Comparison of ENCODE assay signal across 9 cellular contexts in the genomic region with DNA sequence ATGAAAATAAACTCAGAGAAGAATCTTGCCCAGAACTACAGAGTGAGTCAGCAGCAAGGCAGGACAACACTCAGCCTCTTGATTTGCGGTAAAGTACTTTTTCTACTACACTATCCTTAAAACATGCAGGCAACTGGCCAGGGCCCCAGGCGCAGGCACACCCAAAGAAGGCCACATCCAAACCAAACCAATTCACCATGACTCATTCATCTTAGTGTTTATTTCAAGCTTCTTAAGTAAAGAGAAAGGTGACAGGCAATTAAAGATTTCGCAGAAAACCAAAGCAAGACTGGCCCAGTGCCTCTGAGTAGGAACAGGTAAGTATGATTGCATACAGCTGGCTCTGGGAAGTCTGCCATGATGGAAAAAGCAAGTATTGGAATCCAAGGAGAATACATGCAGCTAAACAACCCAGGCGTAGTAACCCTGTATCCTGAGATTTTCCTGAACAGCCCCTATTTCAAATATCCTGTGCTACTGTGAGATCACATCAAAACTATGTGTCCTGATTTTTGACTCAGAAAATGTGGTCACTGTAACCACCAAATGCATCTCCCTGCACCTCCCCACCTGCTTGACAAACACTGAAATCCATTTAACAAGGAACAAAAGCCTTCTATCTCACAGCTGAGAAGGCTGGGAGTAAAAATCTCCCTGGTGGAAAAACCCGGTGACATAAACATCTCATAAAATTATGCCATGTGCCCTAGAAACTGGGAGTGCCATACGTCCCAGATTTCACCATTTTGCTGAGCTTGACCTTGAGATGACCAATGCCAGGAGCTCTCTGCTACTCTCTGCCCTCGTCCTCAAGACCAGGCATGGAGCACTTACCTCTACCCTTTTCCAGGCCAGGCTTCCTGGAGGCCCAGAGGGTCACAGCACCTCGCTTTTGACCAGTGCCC. TPM values are rescaled to one million over a fixed set of nuclear protein-coding genes. Genes with fewer than 3 reads are reported as not detected.
DNase-seq lines count a peak whose midpoint lies in the region; FAIRE-seq and TF ChIP-seq lines count a peak whose summit lies in the region.
"Had no signal": no experiment of that assay in that cellular context is flagged by ENCODE, and none has a peak within 500 bp of the region (broad histone marks: within the 10 kb centered on the region; RNA-seq: fewer than 3 reads in every experiment).

No MANE protein-coding gene starts in this region.

- POLR2A ChIA-PET in H1 (lab: Charles Lee; ENCODE audit: partially characterized antibody) = no interaction called here

- no peak overlapping the region for H3K56ac ChIP-seq in H1 (replicated peaks; ENCODE audit: insufficient read length, low read depth, low read length)

- H3K79me2 ChIP-seq in H1 (ENCODE audit: control insufficient read depth in 1 of 2, insufficient read depth in 2 of 2, low read length in 2 of 2) = no peaks in the 10 kb centered on the region

- peak; percentile 92 for DNase-seq in ACHN
- DNase-seq in MG63 = peak; percentile 99
- no peak for DNase-seq in H1 (ENCODE audit: low read depth in 1 of 2, low spot score in 2 of 2)
- no peak for DNase-seq in cortex of kidney (lab: John Stamatoyannopoulos, UW)
- no peak for DNase-seq in NCI-H524 treated with DMSO at 0.1 percent for 48 hours (lab: John Stamatoyannopoulos, UW)
- no peak for DNase-seq in BE2C
- DNase-seq in activated CD8-positive, alpha-beta memory T cell treated with anti-CD3 and anti-CD28 coated beads for 24 hours = no peak

- H4K8ac ChIP-seq in H1 (ENCODE audit: extremely low read depth, insufficient read depth, low read length) = 0 out of 2 replicates have a peak overlapping the region, but pooled peaks have one; percentile 74

- H3K9ac ChIP-seq in H1 (replicated peaks in 1 of 4; ENCODE audit: extremely low read depth in 1 of 4, low read depth in 3 of 4, low read length in 3 of 4) (no peak overlapping the region), mucosa of rectum (ENCODE audit: low read depth in 1 of 2, low read length in 2 of 2) (peak overlapping the region; percentile 26 to 60)

- no peaks in the 10 kb centered on the region for H3K36me3 ChIP-seq in MG63
- H3K36me3 ChIP-seq in H1 (ENCODE audit: control insufficient read depth in 2 of 4, insufficient read depth in 4 of 4, low read length in 3 of 4) = no peaks in the 10 kb centered on the region
- no peaks in the 10 kb centered on the region for H3K36me3 ChIP-seq in mucosa of rectum (ENCODE audit: control insufficient read depth in 2 of 2, insufficient read depth in 2 of 2, low read length in 2 of 2)
- no peaks in the 10 kb centered on the region for H3K36me3 ChIP-seq in BE2C

- CTCF ChIA-PET in H1 (lab: Charles Lee; ENCODE audit: partially characterized antibody) = interaction anchor here (1.4 to 2.4 kb wide), 3 partner anchors 8 to 241 kb away, joined by 3 to 23 read pairs (median 5); a partner anchor contains a TSS

- no peak for FAIRE-seq in H1 (lab: Jason Lieb, UNC)

- no peaks in the 10 kb centered on the region for H4K20me1 ChIP-seq in H1 (replicated peaks in 1 of 2; ENCODE audit: control insufficient read depth in 1 of 2, insufficient read depth in 2 of 2, low read length in 2 of 2)

- H3K4me1 ChIP-seq in H1 (replicated peaks in 1 of 4; ENCODE audit: control insufficient read depth in 3 of 4, insufficient read depth in 4 of 4, low read length in 3 of 4) = no peaks in the 10 kb centered on the region
- H3K4me1 ChIP-seq in mucosa of rectum (ENCODE audit: control insufficient read depth in 2 of 2, insufficient read depth in 2 of 2, low read length in 2 of 2) = peaks cover 25 to 67% of the 10 kb centered on the region in 2 donors
- no peaks in the 10 kb centered on the region for H3K4me1 ChIP-seq in BE2C

- H2AK5ac ChIP-seq in H1 (ENCODE audit: low read depth, low read length) = no peak overlapping the region

- H3K18ac ChIP-seq in H1 (ENCODE audit: extremely low read depth, low read length) = no peak overlapping the region

- H3K9me3 ChIP-seq in MG63 (no peaks in the 10 kb centered on the region), H1 (ENCODE audit: insufficient read depth in 2 of 2, low read depth in 1 of 2, low read length in 1 of 2) (no peaks in the 10 kb centered on the region), mucosa of rectum (ENCODE audit: control insufficient read depth in 2 of 2, low read length in 2 of 2) (no peaks in the 10 kb centered on the region), BE2C (no peaks in the 10 kb centered on the region)

- in situ Hi-C loops in ACHN (cut with HindIII; ENCODE audit: low pct_ligation_motif_present, low pct_unique_long_range_greater_than_20kb, low sequenced_read_pairs) = no loop called here

- no peak overlapping the region for H2BK120ac ChIP-seq in H1 (replicated peaks; ENCODE audit: low read depth, low read length)

- no peak overlapping the region for H2BK5ac ChIP-seq in H1 (ENCODE audit: low read depth, low read length)

- TF ChIP-seq CTCF in H1 (IDR thresholded peaks at IDR 0.05; ENCODE audit: control extremely low read depth in 1 of 3, insufficient read depth in 1 of 3, low read depth in 1 of 3, low read length in 3 of 3) = no peak
- TF ChIP-seq CTCF in BE2C (IDR thresholded peaks at IDR 0.05; ENCODE audit: low read depth, low read length) = no peak

- no peaks in the 10 kb centered on the region for H3K27me3 ChIP-seq in MG63
- no peaks in the 10 kb centered on the region for H3K27me3 ChIP-seq in H1 (replicated peaks in 1 of 4; ENCODE audit: control insufficient read depth in 3 of 4, extremely low read depth in 1 of 4, insufficient read depth in 3 of 4, low read length in 3 of 4)
- H3K27me3 ChIP-seq in mucosa of rectum (ENCODE audit: control insufficient read depth in 2 of 2, insufficient read depth in 2 of 2, low read length in 2 of 2) = no peaks in the 10 kb centered on the region
- peaks cover 17% of the 10 kb centered on the region for H3K27me3 ChIP-seq in BE2C

- H3K27ac ChIP-seq in H1 (ENCODE audit: low read depth, low read length) (no peak overlapping the region), mucosa of rectum (ENCODE audit: low read depth in 2 of 2, low read length in 2 of 2) (peak overlapping the region; percentile 92 to 98)

- peak overlapping the region; percentile 55; the same call in 1 of the 2 replicates for H2BK12ac ChIP-seq in H1 (ENCODE audit: low read depth, low read length)

- no peak overlapping the region for H2BK20ac ChIP-seq in H1 (ENCODE audit: low read length)

- H2AFZ ChIP-seq in H1 (ENCODE audit: low read length) = no peak overlapping the region

- TF ChIP-seq RAD21 in H1 (IDR thresholded peaks at IDR 0.05 in 1 of 2, conservative IDR thresholded peaks at IDR 0.05 in 1 of 2; ENCODE audit: low read depth in 2 of 2, low read length in 2 of 2) = no peak

- no peak overlapping the region for H3K14ac ChIP-seq in H1 (ENCODE audit: insufficient read length)

- WGBS in H1 (ENCODE audit: extremely low coverage in 1 of 2, insufficient coverage in 1 of 2, insufficient read length in 1 of 2, insufficient replicate concordance in 2 of 2, low coverage in 1 of 2, low lambda C conversion rate in 2 of 2, missing lambda C conversion rate in 1 of 2), 2 experiments = 81% methylated on average over 8 of the region's 8 CpGs; no CpG with 5 or more reads in 1 of the 2 experiments

- H3K79me1 ChIP-seq in H1 (ENCODE audit: low read depth, low read length) = no peaks in the 10 kb centered on the region

- no peak overlapping the region for H4K5ac ChIP-seq in H1 (ENCODE audit: insufficient read length, low read depth, low read length)

- H3K4ac ChIP-seq in H1 (replicated peaks; ENCODE audit: insufficient read length, low read depth, low read length) = no peak overlapping the region

- no peak for TF ChIP-seq POLR2A in H1 (IDR thresholded peaks at IDR 0.05; ENCODE audit: control extremely low read depth in 1 of 2, low read depth in 2 of 2, low read length in 2 of 2)

- H3K4me2 ChIP-seq in H1 (ENCODE audit: insufficient read depth in 1 of 2, low read depth in 2 of 2, low read length in 2 of 2) = no peak overlapping the region

- H4K91ac ChIP-seq in H1 (replicated peaks; ENCODE audit: insufficient read length, low read length) = no peak overlapping the region

- H3K4me3 ChIP-seq in MG63 = no peak overlapping the region
- no peak overlapping the region for H3K4me3 ChIP-seq in H1 (ENCODE audit: extremely low read depth in 1 of 4, insufficient read depth in 2 of 4, low read depth in 3 of 4, low read length in 4 of 4)
- H3K4me3 ChIP-seq in mucosa of rectum (ENCODE audit: low read length in 2 of 2) = no peak overlapping the region
- no peak overlapping the region for H3K4me3 ChIP-seq in BE2C (ENCODE audit: low read depth, low read length)

- H3K23ac ChIP-seq in H1 (ENCODE audit: insufficient read length) = no peak overlapping the region

- no peaks in the 10 kb centered on the region; the same call in 1 of the 2 replicates for H3K23me2 ChIP-seq in H1 (ENCODE audit: low read depth, low read length)

- no peak for TF ChIP-seq EP300 in H1 (IDR thresholded peaks at IDR 0.05; ENCODE audit: borderline replicate concordance in 1 of 2, low read depth in 2 of 2, low read length in 2 of 2)

- no peak overlapping the region for H2BK15ac ChIP-seq in H1 (ENCODE audit: low read length)

RNA-seq across cellular contexts. Expression of a gene that starts 12.4 kb away (rescaled TPM):
- total RNA-seq in MG63 (2014; rRNA removed; shearing (Covaris generic); ENCODE audit: low replicate concordance) = 0.59 TPM in 1 of 2 replicates, not detected in the other
- 0.50 TPM in 1 of 2 replicates, not detected in the other for total RNA-seq in H1 (2021; fragmentation: NEBNext Ultra II Directional; extraction: Animal tissue kit (Norgen Biotek cat#: 25700))
- polyA plus RNA-seq in H1 (2011; rRNA removed) = 0.11 and 0.60 TPM in 2 replicates
- 0.21 TPM for polyA plus RNA-seq in H1 (2011; cell fraction: cytosol; rRNA removed)
- not detected for polyA plus RNA-seq in H1 (2011; cell fraction: nucleus; rRNA removed)
- 0.48 to 0.99 TPM in 2 of 4 replicates, not detected in the others for polyA plus RNA-seq in H1 (2012, experiment 1 of 2)
- not detected for polyA plus RNA-seq in H1 (2012, experiment 2 of 2)
- polyA plus RNA-seq in H1 (2013, experiment 1 of 2) = 0.18 TPM
- polyA plus RNA-seq in H1 (2013, experiment 2 of 2) = 0.18 TPM
- 0.54 and 0.73 TPM in 2 replicates for polyA minus RNA-seq in H1 (2011; rRNA and poly(A)+ RNA removed)
- not detected for polyA minus RNA-seq in H1 (2011; cell fraction: cytosol; rRNA and poly(A)+ RNA removed)
- polyA minus RNA-seq in H1 (2011; cell fraction: nucleus; rRNA and poly(A)+ RNA removed) = 1.1 TPM
- polyA plus RNA-seq in BE2C (2012; ENCODE audit: insufficient read depth, insufficient read length, low read depth) = 0.79 TPM
- total RNA-seq: neural crest cell had no signal

RNA-seq across cellular contexts. Expression of a gene that starts 12.5 kb away (rescaled TPM):
- total RNA-seq in MG63 (2014; rRNA removed; shearing (Covaris generic); ENCODE audit: low replicate concordance) = 50.3 and 70.0 TPM in 2 replicates
- 38.4 and 41.9 TPM in 2 replicates for total RNA-seq in H1 (2021; fragmentation: NEBNext Ultra II Directional; extraction: Animal tissue kit (Norgen Biotek cat#: 25700))
- polyA plus RNA-seq in H1 (2011; rRNA removed) = 32.6 and 34.9 TPM in 2 replicates
- 47.2 TPM for polyA plus RNA-seq in H1 (2011; cell fraction: cytosol; rRNA removed)
- 33.0 TPM for polyA plus RNA-seq in H1 (2011; cell fraction: nucleus; rRNA removed)
- 38.8 to 43.3 TPM (median 42.4 TPM) in 4 replicates for polyA plus RNA-seq in H1 (2012, experiment 1 of 2)
- 39.2 TPM for polyA plus RNA-seq in H1 (2012, experiment 2 of 2)
- polyA plus RNA-seq in H1 (2013, experiment 1 of 2) = 42.9 TPM
- 43.7 TPM for polyA plus RNA-seq in H1 (2013, experiment 2 of 2)
- 16.7 and 24.7 TPM in 2 replicates for polyA minus RNA-seq in H1 (2011; rRNA and poly(A)+ RNA removed)
- polyA minus RNA-seq in H1 (2011; cell fraction: cytosol; rRNA and poly(A)+ RNA removed) = 14.9 TPM
- 9.5 TPM for polyA minus RNA-seq in H1 (2011; cell fraction: nucleus; rRNA and poly(A)+ RNA removed)
- 79.2 TPM for polyA plus RNA-seq in BE2C (2012; ENCODE audit: insufficient read depth, insufficient read length, low read depth)

RNA-seq across cellular contexts. Expression of a gene that starts 33.2 kb away (rescaled TPM):
- total RNA-seq in MG63 (2014; rRNA removed; shearing (Covaris generic); ENCODE audit: low replicate concordance) = 69.5 and 72.7 TPM in 2 replicates
- 243 and 255 TPM in 2 replicates for total RNA-seq in H1 (2021; fragmentation: NEBNext Ultra II Directional; extraction: Animal tissue kit (Norgen Biotek cat#: 25700))
- polyA plus RNA-seq in H1 (2011; rRNA removed) = 312 and 326 TPM in 2 replicates
- polyA plus RNA-seq in H1 (2011; cell fraction: cytosol; rRNA removed) = 261 TPM
- 147 TPM for polyA plus RNA-seq in H1 (2011; cell fraction: nucleus; rRNA removed)
- 187 to 242 TPM (median 218 TPM) in 4 replicates for polyA plus RNA-seq in H1 (2012, experiment 1 of 2)
- polyA plus RNA-seq in H1 (2012, experiment 2 of 2) = 452 TPM
- 303 TPM for polyA plus RNA-seq in H1 (2013, experiment 1 of 2)
- 318 TPM for polyA plus RNA-seq in H1 (2013, experiment 2 of 2)
- 81.2 and 93.7 TPM in 2 replicates for polyA minus RNA-seq in H1 (2011; rRNA and poly(A)+ RNA removed)
- polyA minus RNA-seq in H1 (2011; cell fraction: cytosol; rRNA and poly(A)+ RNA removed) = 82.4 TPM
- polyA minus RNA-seq in H1 (2011; cell fraction: nucleus; rRNA and poly(A)+ RNA removed) = 74.3 TPM
- polyA plus RNA-seq in BE2C (2012; ENCODE audit: insufficient read depth, insufficient read length, low read depth) = 38.2 TPM

RNA-seq across cellular contexts. Expression of a gene that starts 47.8 kb away (rescaled TPM):
- total RNA-seq in MG63 (2014; rRNA removed; shearing (Covaris generic); ENCODE audit: low replicate concordance) = not detected in 2 replicates
- 3.6 and 5.7 TPM in 2 replicates for total RNA-seq in H1 (2021; fragmentation: NEBNext Ultra II Directional; extraction: Animal tissue kit (Norgen Biotek cat#: 25700))
- 7.6 and 10.4 TPM in 2 replicates for polyA plus RNA-seq in H1 (2011; rRNA removed)
- polyA plus RNA-seq in H1 (2011; cell fraction: cytosol; rRNA removed) = 11.8 TPM
- 4.4 TPM for polyA plus RNA-seq in H1 (2011; cell fraction: nucleus; rRNA removed)
- 6.2 to 10.0 TPM (median 8.5 TPM) in 4 replicates for polyA plus RNA-seq in H1 (2012, experiment 1 of 2)
- polyA plus RNA-seq in H1 (2012, experiment 2 of 2) = 1.9 TPM
- polyA plus RNA-seq in H1 (2013, experiment 1 of 2) = 5.7 TPM
- 5.7 TPM for polyA plus RNA-seq in H1 (2013, experiment 2 of 2)
- 0.39 and 2.5 TPM in 2 replicates for polyA minus RNA-seq in H1 (2011; rRNA and poly(A)+ RNA removed)
- polyA minus RNA-seq in H1 (2011; cell fraction: cytosol; rRNA and poly(A)+ RNA removed) = not detected
- polyA minus RNA-seq in H1 (2011; cell fraction: nucleus; rRNA and poly(A)+ RNA removed) = not detected
- polyA plus RNA-seq in BE2C (2012; ENCODE audit: insufficient read depth, insufficient read length, low read depth) = not detected
- total RNA-seq: neural crest cell had no signal

RNA-seq across cellular contexts. Expression of a gene that starts 54.3 kb away (rescaled TPM):
- 55.6 and 74.9 TPM in 2 replicates for total RNA-seq in MG63 (2014; rRNA removed; shearing (Covaris generic); ENCODE audit: low replicate concordance)
- total RNA-seq in H1 (2021; fragmentation: NEBNext Ultra II Directional; extraction: Animal tissue kit (Norgen Biotek cat#: 25700)) = 16.1 and 16.8 TPM in 2 replicates
- polyA plus RNA-seq in H1 (2011; rRNA removed) = 15.8 and 28.2 TPM in 2 replicates
- polyA plus RNA-seq in H1 (2011; cell fraction: cytosol; rRNA removed) = 19.5 TPM
- 32.5 TPM for polyA plus RNA-seq in H1 (2011; cell fraction: nucleus; rRNA removed)
- 7.7 to 11.1 TPM (median 10.4 TPM) in 4 replicates for polyA plus RNA-seq in H1 (2012, experiment 1 of 2)
- polyA plus RNA-seq in H1 (2012, experiment 2 of 2) = 9.3 TPM
- 11.8 TPM for polyA plus RNA-seq in H1 (2013, experiment 1 of 2)
- 12.0 TPM for polyA plus RNA-seq in H1 (2013, experiment 2 of 2)
- polyA minus RNA-seq in H1 (2011; rRNA and poly(A)+ RNA removed) = 10.1 and 11.8 TPM in 2 replicates
- polyA minus RNA-seq in H1 (2011; cell fraction: cytosol; rRNA and poly(A)+ RNA removed) = 18.1 TPM
- 21.0 TPM for polyA minus RNA-seq in H1 (2011; cell fraction: nucleus; rRNA and poly(A)+ RNA removed)
- polyA plus RNA-seq in BE2C (2012; ENCODE audit: insufficient read depth, insufficient read length, low read depth) = 7.0 TPM

Comparison
In these comparisons a context has a peak if more than half of its experiments do, and no peak if none do; other contexts are left out.
1. DNase-seq: peak in ACHN (single experiment) and MG63 (single experiment); none in H1 (0 of 2), cortex of kidney (single experiment), NCI-H524 treated with DMSO at 0.1 percent for 48 hours (single experiment), BE2C (single experiment) and activated CD8-positive, alpha-beta memory T cell treated with anti-CD3 and anti-CD28 coated beads for 24 hours (single experiment).
2. H3K9ac ChIP-seq: peak in mucosa of rectum (2 of 2); none in H1 (0 of 4).